In the genomic region with DNA sequence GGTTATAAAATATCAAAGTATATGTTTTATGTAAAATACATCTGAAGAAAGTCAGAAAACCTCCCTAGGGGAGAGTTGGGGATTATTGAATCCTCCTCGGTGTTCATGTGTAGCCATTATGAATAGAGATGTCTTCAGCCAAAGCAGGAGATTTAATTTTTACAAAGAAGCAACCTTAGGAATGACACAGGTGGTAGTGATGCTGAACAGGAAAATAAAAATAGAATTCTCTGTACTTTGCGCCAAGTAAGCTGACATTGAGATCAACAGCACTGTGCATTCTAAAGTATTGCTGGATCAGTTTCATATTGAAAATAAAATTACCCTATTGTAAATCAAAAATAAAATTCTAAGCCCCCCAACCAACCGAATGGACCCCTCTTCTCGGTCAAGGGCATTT, we compare ENCODE assay signal across 34 cellular contexts.
"Had no signal": no experiment of that assay in that cellular context is flagged by ENCODE, and none has a peak within 500 bp of the region (broad histone marks: within the 10 kb centered on the region; RNA-seq: fewer than 3 reads in every experiment).

No MANE protein-coding gene starts in this region.

- H3K36me3 Mint-ChIP-seq: activated naive CD4-positive, alpha-beta T cell treated with anti-CD3 and anti-CD28 coated beads, Interleukin-2, amount 10 ng/mL, durations not matched to agents 7 days and 5 days; activated naive CD4-positive, alpha-beta T cell treated with anti-CD3 and anti-CD28 coated beads, Interleukin-2, amount 50 U/mL, for 24 hours; activated naive CD4-positive, alpha-beta T cell treated with anti-CD3 and anti-CD28 coated beads, Interleukin-2, amount 50 U/mL, for 72 hours; activated naive CD8-positive, alpha-beta T cell; activated naive CD8-positive, alpha-beta T cell treated with anti-CD3 and anti-CD28 coated beads for 36 hours; activated naive CD8-positive, alpha-beta T cell treated with anti-CD3 and anti-CD28 coated beads, Interleukin-2, amount 10 ng/mL, durations not matched to agents 7 days and 5 days; brain had no signal

- H3K9me3 Mint-ChIP-seq: activated naive CD4-positive, alpha-beta T cell treated with anti-CD3 and anti-CD28 coated beads for 36 hours; activated naive CD4-positive, alpha-beta T cell treated with anti-CD3 and anti-CD28 coated beads, Interleukin-2, amount 10 ng/mL, durations not matched to agents 7 days and 5 days; activated naive CD4-positive, alpha-beta T cell treated with anti-CD3 and anti-CD28 coated beads, Interleukin-2, amount 50 U/mL, for 24 hours; activated naive CD8-positive, alpha-beta T cell treated with anti-CD3 and anti-CD28 coated beads, Interleukin-2, amount 10 ng/mL, durations not matched to agents 7 days and 5 days; activated naive CD8-positive, alpha-beta T cell treated with anti-CD3 and anti-CD28 coated beads, Interleukin-2, amount 50 U/mL, for 24 hours; activated T-cell treated with anti-CD3 and anti-CD28 coated beads, Interleukin-2, amount 50 U/mL, for 24 hours; activated T-cell treated with anti-CD3 and anti-CD28 coated beads, Interleukin-2, amount 50 U/mL, for 4 hours; activated T-helper 1 cell treated with anti-CD3 and anti-CD28 coated beads, Interleukin-12 subunit alpha, Interleukin-12 subunit beta, Interleukin-2, Interleukin-4 antibody, amounts not matched to agents 30 ng/mL and 10 ng/mL and 1 ng/mL, durations not matched to agents 14 hours and 24 hours and 36 hours; activated T-helper 17 cell treated with anti-CD3 and anti-CD28 coated beads, Interleukin-2, amount 50 U/mL, for 72 hours; activated T-helper 2 cell treated with anti-CD3 and anti-CD28 coated beads, Interferon-gamma antibody, Interleukin-2, Interleukin-4, amounts not matched to agents 10 μg/mL and 5 μg/mL and 100 μg/mL, durations not matched to agents 14 hours and 24 hours and 36 hours had no signal

- DNase-seq: activated effector memory CD4-positive, alpha-beta T cell treated with anti-CD3 and anti-CD28 coated beads, Interleukin-2, amount 50 U/mL, for 16 hours; activated effector memory CD4-positive, alpha-beta T cell treated with Interleukin-2 at 50 U/mL for 16 hours; activated gamma-delta T cell; activated gamma-delta T cell treated with Interleukin-2 at 50 U/mL for 16 hours; activated naive CD4-positive, alpha-beta T cell; activated naive CD4-positive, alpha-beta T cell treated with anti-CD3 and anti-CD28 coated beads for 36 hours; activated naive CD4-positive, alpha-beta T cell treated with anti-CD3 and anti-CD28 coated beads, Interleukin-2, amount 10 ng/mL, durations not matched to agents 7 days and 5 days; activated naive CD4-positive, alpha-beta T cell treated with anti-CD3 and anti-CD28 coated beads, Interleukin-2, amount 50 U/mL, for 16 hours; activated naive CD4-positive, alpha-beta T cell treated with Interleukin-2 at 50 U/mL for 16 hours; activated naive CD8-positive, alpha-beta T cell treated with anti-CD3 and anti-CD28 coated beads for 36 hours; activated naive CD8-positive, alpha-beta T cell treated with anti-CD3 and anti-CD28 coated beads, Interleukin-2, amount 10 ng/mL, durations not matched to agents 7 days and 5 days; activated naive CD8-positive, alpha-beta T cell treated with anti-CD3 and anti-CD28 coated beads, Interleukin-2, amount 50 U/mL, for 24 hours; activated T-cell treated with anti-CD3 and anti-CD28 coated beads, Interleukin-2, amount 50 U/mL, for 1 hour; activated T-cell treated with anti-CD3 and anti-CD28 coated beads, Interleukin-2, amount 50 U/mL, for 24 hours; activated T-cell treated with anti-CD3 and anti-CD28 coated beads, Interleukin-2, amount 50 U/mL, for 4 hours; activated T-cell treated with anti-CD3 and anti-CD28 coated beads, Interleukin-2, amount 50 U/mL, for 48 hours; activated T-cell treated with anti-CD3 and anti-CD28 coated beads, Interleukin-2, amount 50 U/mL, for 72 hours; adrenal gland; amniotic stem cell; amygdala; anterior cingulate cortex; aorta; body of pancreas; brain microvascular endothelial cell; central memory CD4-positive, alpha-beta T cell; cerebellar nuclear complex had no signal

- H3K27me3 Mint-ChIP-seq: activated naive CD4-positive, alpha-beta T cell treated with anti-CD3 and anti-CD28 coated beads, Interleukin-2, amount 10 ng/mL, durations not matched to agents 7 days and 5 days; activated naive CD4-positive, alpha-beta T cell treated with anti-CD3 and anti-CD28 coated beads, Interleukin-2, amount 50 U/mL, for 24 hours; activated naive CD8-positive, alpha-beta T cell; activated naive CD8-positive, alpha-beta T cell treated with anti-CD3 and anti-CD28 coated beads for 36 hours; activated naive CD8-positive, alpha-beta T cell treated with anti-CD3 and anti-CD28 coated beads, Interleukin-2, amount 10 ng/mL, durations not matched to agents 7 days and 5 days; activated naive CD8-positive, alpha-beta T cell treated with anti-CD3 and anti-CD28 coated beads, Interleukin-2, amount 50 U/mL, for 24 hours; activated T-cell treated with anti-CD3 and anti-CD28 coated beads, Interleukin-2, amount 50 U/mL, for 24 hours; brain; central memory CD8-positive, alpha-beta T cell had no signal

- H3K27ac Mint-ChIP-seq: activated naive CD4-positive, alpha-beta T cell treated with anti-CD3 and anti-CD28 coated beads for 36 hours; activated naive CD4-positive, alpha-beta T cell treated with anti-CD3 and anti-CD28 coated beads, Interleukin-2, amount 10 ng/mL, durations not matched to agents 7 days and 5 days; activated naive CD4-positive, alpha-beta T cell treated with anti-CD3 and anti-CD28 coated beads, Interleukin-2, amount 50 U/mL, for 24 hours; activated naive CD4-positive, alpha-beta T cell treated with anti-CD3 and anti-CD28 coated beads, Interleukin-2, amount 50 U/mL, for 72 hours; activated naive CD8-positive, alpha-beta T cell; activated naive CD8-positive, alpha-beta T cell treated with anti-CD3 and anti-CD28 coated beads for 36 hours; activated naive CD8-positive, alpha-beta T cell treated with anti-CD3 and anti-CD28 coated beads, Interleukin-2, amount 10 ng/mL, durations not matched to agents 7 days and 5 days; activated naive CD8-positive, alpha-beta T cell treated with anti-CD3 and anti-CD28 coated beads, Interleukin-2, amount 50 U/mL, for 24 hours; activated T-cell treated with anti-CD3 and anti-CD28 coated beads, Interleukin-2, amount 50 U/mL, for 24 hours; activated T-cell treated with anti-CD3 and anti-CD28 coated beads, Interleukin-2, amount 50 U/mL, for 72 hours; activated T-helper 1 cell treated with anti-CD3 and anti-CD28 coated beads, Interleukin-12 subunit alpha, Interleukin-12 subunit beta, Interleukin-2, Interleukin-4 antibody, amounts not matched to agents 30 ng/mL and 10 ng/mL and 1 ng/mL, durations not matched to agents 14 hours and 24 hours and 36 hours; activated T-helper 17 cell treated with anti-CD3 and anti-CD28 coated beads, Interleukin-2, amount 50 U/mL, for 72 hours; activated T-helper 2 cell treated with anti-CD3 and anti-CD28 coated beads, Interferon-gamma antibody, Interleukin-2, Interleukin-4, amounts not matched to agents 10 μg/mL and 5 μg/mL and 100 μg/mL, durations not matched to agents 14 hours and 24 hours and 36 hours; brain had no signal

- H3K4me1 Mint-ChIP-seq: activated naive CD4-positive, alpha-beta T cell treated with anti-CD3 and anti-CD28 coated beads, Interleukin-2, amount 10 ng/mL, durations not matched to agents 7 days and 5 days; activated naive CD4-positive, alpha-beta T cell treated with anti-CD3 and anti-CD28 coated beads, Interleukin-2, amount 50 U/mL, for 24 hours; activated naive CD8-positive, alpha-beta T cell treated with anti-CD3 and anti-CD28 coated beads for 36 hours; activated naive CD8-positive, alpha-beta T cell treated with anti-CD3 and anti-CD28 coated beads, Interleukin-2, amount 10 ng/mL, durations not matched to agents 7 days and 5 days; activated naive CD8-positive, alpha-beta T cell treated with anti-CD3 and anti-CD28 coated beads, Interleukin-2, amount 50 U/mL, for 24 hours; activated T-helper 17 cell treated with anti-CD3 and anti-CD28 coated beads, Interleukin-2, amount 50 U/mL, for 72 hours; central memory CD8-positive, alpha-beta T cell had no signal

- H3K4me3 Mint-ChIP-seq: activated naive CD4-positive, alpha-beta T cell treated with anti-CD3 and anti-CD28 coated beads for 36 hours; activated naive CD4-positive, alpha-beta T cell treated with anti-CD3 and anti-CD28 coated beads, Interleukin-2, amount 10 ng/mL, durations not matched to agents 7 days and 5 days; activated naive CD4-positive, alpha-beta T cell treated with anti-CD3 and anti-CD28 coated beads, Interleukin-2, amount 50 U/mL, for 24 hours; activated naive CD8-positive, alpha-beta T cell; activated naive CD8-positive, alpha-beta T cell treated with anti-CD3 and anti-CD28 coated beads for 36 hours; activated naive CD8-positive, alpha-beta T cell treated with anti-CD3 and anti-CD28 coated beads, Interleukin-2, amount 10 ng/mL, durations not matched to agents 7 days and 5 days; activated naive CD8-positive, alpha-beta T cell treated with anti-CD3 and anti-CD28 coated beads, Interleukin-2, amount 50 U/mL, for 24 hours; activated T-cell treated with anti-CD3 and anti-CD28 coated beads, Interleukin-2, amount 50 U/mL, for 24 hours; activated T-cell treated with anti-CD3 and anti-CD28 coated beads, Interleukin-2, amount 50 U/mL, for 4 hours; activated T-cell treated with anti-CD3 and anti-CD28 coated beads, Interleukin-2, amount 50 U/mL, for 72 hours; activated T-helper 1 cell treated with anti-CD3 and anti-CD28 coated beads, Interleukin-12 subunit alpha, Interleukin-12 subunit beta, Interleukin-2, Interleukin-4 antibody, amounts not matched to agents 30 ng/mL and 10 ng/mL and 1 ng/mL, durations not matched to agents 14 hours and 24 hours and 36 hours; activated T-helper 17 cell treated with anti-CD3 and anti-CD28 coated beads, Interleukin-2, amount 50 U/mL, for 72 hours; brain; central memory CD8-positive, alpha-beta T cell had no signal
